Comparison of ENCODE assay signal across 11 cellular contexts in the genomic region with DNA sequence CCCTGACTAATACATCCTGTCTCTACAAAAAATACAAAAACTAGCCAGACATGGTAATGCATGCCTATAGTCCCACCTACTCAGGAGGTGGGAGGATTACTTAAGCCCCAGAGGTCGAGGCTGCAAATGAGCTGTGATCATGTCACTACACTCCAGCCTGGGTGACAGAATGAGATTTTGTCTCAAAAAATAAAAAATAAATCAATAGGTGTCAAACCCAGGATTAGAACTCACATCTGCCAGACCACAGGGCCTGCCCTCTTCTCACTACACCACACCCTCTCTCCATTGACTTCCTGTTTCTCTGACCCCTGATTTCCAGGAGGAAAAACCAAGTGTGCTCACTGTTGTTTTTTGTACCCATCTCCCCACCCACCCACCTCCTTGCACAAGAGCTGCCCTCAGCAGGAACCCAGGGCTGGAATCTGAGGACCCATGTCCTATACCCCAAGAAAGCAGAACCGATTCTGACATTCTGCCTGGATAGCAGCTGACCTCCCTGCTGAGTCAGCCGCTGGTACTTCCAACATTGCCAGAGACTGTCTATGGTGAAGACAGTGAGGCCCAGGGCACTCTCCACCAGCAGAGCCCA. TPM values are rescaled to one million over a fixed set of nuclear protein-coding genes. Genes with fewer than 3 reads are reported as not detected.
DNase-seq lines count a peak whose midpoint lies in the region; ATAC-seq and TF ChIP-seq lines count a peak whose summit lies in the region.
"Had no signal": no experiment of that assay in that cellular context is flagged by ENCODE, and none has a peak within 500 bp of the region (broad histone marks: within the 10 kb centered on the region; RNA-seq: fewer than 3 reads in every experiment).

No MANE protein-coding gene starts in this region.

- no peak overlapping the region for H4K91ac ChIP-seq in neuronal stem cell (ENCODE audit: low read depth, low read length, poor library complexity)

- H3K4me3 ChIP-seq in endodermal cell (ENCODE audit: low read length) (no peak overlapping the region), neuronal stem cell (ENCODE audit: low read length in 2 of 2) (no peak overlapping the region)
- H3K4me3 ChIP-seq: PC-9, prostate gland had no signal

- no peak overlapping the region for H3K23ac ChIP-seq in neuronal stem cell (ENCODE audit: low read depth, low read length, poor library complexity)

- peak; percentile 68 for DNase-seq in Ammon's horn (ENCODE audit: low spot score)
- DNase-seq in NCI-H226, result peak; percentile 34
- peak; percentile 66 for DNase-seq in endodermal cell
- DNase-seq in neuronal stem cell (ENCODE audit: low spot score), result no peak
- DNase-seq in activated naive CD4-positive, alpha-beta T cell treated with Interleukin-2 at 50 U/mL for 16 hours, result no peak
- DNase-seq in activated T-cell treated with anti-CD3 and anti-CD28 coated beads, Interleukin-2, amount 50 U/mL, for 4 hours, result no peak
- DNase-seq in activated T-cell treated with anti-CD3 and anti-CD28 coated beads, Interleukin-2, amount 50 U/mL, for 24 hours, result no peak
- DNase-seq: activated CD4-positive, CD25-positive, alpha-beta regulatory T cell treated with anti-CD3 and anti-CD28 coated beads, Interleukin-2, amount 50 U/mL, for 72 hours; PC-9 had no signal

- H3K36me3 Mint-ChIP-seq in endodermal cell (ENCODE audit: low read depth), result no peaks in the 10 kb centered on the region
- no peaks in the 10 kb centered on the region for H3K36me3 Mint-ChIP-seq in activated T-cell treated with anti-CD3 and anti-CD28 coated beads, Interleukin-2, amount 50 U/mL, for 4 hours (ENCODE audit: insufficient read depth)
- H3K36me3 Mint-ChIP-seq in activated T-cell treated with anti-CD3 and anti-CD28 coated beads, Interleukin-2, amount 50 U/mL, for 24 hours (ENCODE audit: low read depth), result no peaks in the 10 kb centered on the region

- H3K4me2 ChIP-seq in neuronal stem cell (ENCODE audit: insufficient read depth, low read length, poor library complexity, severe bottlenecking), result no peak overlapping the region
- H3K4me2 ChIP-seq: PC-9 had no signal

- peaks cover 15% of the 10 kb centered on the region for H3K4me1 Mint-ChIP-seq in endodermal cell
- H3K4me1 Mint-ChIP-seq in activated T-cell treated with anti-CD3 and anti-CD28 coated beads, Interleukin-2, amount 50 U/mL, for 4 hours (ENCODE audit: low read depth), result peaks cover 31% of the 10 kb centered on the region
- H3K4me1 Mint-ChIP-seq in activated T-cell treated with anti-CD3 and anti-CD28 coated beads, Interleukin-2, amount 50 U/mL, for 24 hours (ENCODE audit: low read depth), result peaks cover 4% of the 10 kb centered on the region

- no peaks in the 10 kb centered on the region for H3K79me1 ChIP-seq in neuronal stem cell (ENCODE audit: low read depth, low read length)

- no peak overlapping the region for H3K14ac ChIP-seq in neuronal stem cell (ENCODE audit: low read length)

- H2BK120ac ChIP-seq in neuronal stem cell (ENCODE audit: low read depth, low read length), result no peak overlapping the region

- no peak overlapping the region for H3K27ac Mint-ChIP-seq in endodermal cell
- no peak overlapping the region for H3K27ac Mint-ChIP-seq in activated T-cell treated with anti-CD3 and anti-CD28 coated beads, Interleukin-2, amount 50 U/mL, for 24 hours

- no peak overlapping the region for H2BK5ac ChIP-seq in neuronal stem cell (ENCODE audit: low read length)

- no peak overlapping the region for H3K4me3 Mint-ChIP-seq in endodermal cell
- H3K4me3 Mint-ChIP-seq in activated T-cell treated with anti-CD3 and anti-CD28 coated beads, Interleukin-2, amount 50 U/mL, for 4 hours, result no peak overlapping the region
- no peak overlapping the region for H3K4me3 Mint-ChIP-seq in activated T-cell treated with anti-CD3 and anti-CD28 coated beads, Interleukin-2, amount 50 U/mL, for 24 hours

- ATAC-seq in HG02588 (IDR thresholded peaks at IDR 0.05; ENCODE audit: unreplicated experiment), result no peak
- ATAC-seq in activated T-cell treated with anti-CD3 and anti-CD28 coated beads, Interleukin-2, amount 50 U/mL, for 4 hours, result no peak

- H3K36me3 ChIP-seq in endodermal cell (ENCODE audit: control insufficient read depth, insufficient read depth, low read length), result no peaks in the 10 kb centered on the region
- H3K36me3 ChIP-seq in neuronal stem cell (replicated peaks in 1 of 2; ENCODE audit: control insufficient read depth in 2 of 2, insufficient read depth in 2 of 2, low read length in 2 of 2), result no peaks in the 10 kb centered on the region
- H3K36me3 ChIP-seq: prostate gland had no signal

- no peak overlapping the region for H3K9ac ChIP-seq in endodermal cell (ENCODE audit: extremely low read depth, low read length, poor library complexity, severe bottlenecking)
- H3K9ac ChIP-seq in neuronal stem cell (ENCODE audit: low read depth, low read length, poor library complexity), result no peak overlapping the region

- H3K27me3 Mint-ChIP-seq in endodermal cell (ENCODE audit: insufficient read depth), result no peaks in the 10 kb centered on the region
- peaks cover under 1% of the 10 kb centered on the region for H3K27me3 Mint-ChIP-seq in activated T-cell treated with anti-CD3 and anti-CD28 coated beads, Interleukin-2, amount 50 U/mL, for 4 hours (ENCODE audit: low read depth)
- H3K27me3 Mint-ChIP-seq in activated T-cell treated with anti-CD3 and anti-CD28 coated beads, Interleukin-2, amount 50 U/mL, for 24 hours, result peaks cover 15% of the 10 kb centered on the region

- H3K27ac ChIP-seq in endodermal cell (ENCODE audit: low read depth, low read length) (no peak overlapping the region), neuronal stem cell (replicated peaks; ENCODE audit: low read length) (no peak overlapping the region)
- H3K27ac ChIP-seq: PC-9, prostate gland had no signal

- H3K9me3 Mint-ChIP-seq in endodermal cell, result no peaks in the 10 kb centered on the region
- no peaks in the 10 kb centered on the region for H3K9me3 Mint-ChIP-seq in activated T-cell treated with anti-CD3 and anti-CD28 coated beads, Interleukin-2, amount 50 U/mL, for 4 hours
- no peaks in the 10 kb centered on the region for H3K9me3 Mint-ChIP-seq in activated T-cell treated with anti-CD3 and anti-CD28 coated beads, Interleukin-2, amount 50 U/mL, for 24 hours

- H3K4ac ChIP-seq in neuronal stem cell (ENCODE audit: low read length), result no peak overlapping the region

- WGBS in endodermal cell (ENCODE audit: insufficient coverage in 1 of 2, insufficient read length in 1 of 2), 2 experiments, result 49 to 81% methylated on average over 3 of the region's 3 CpGs
- no CpG with 5 or more reads among the region's 3 CpGs for WGBS in neuronal stem cell (ENCODE audit: extremely low coverage in 2 of 2, insufficient read length in 2 of 2, insufficient replicate concordance in 1 of 2), 2 donors

- peak overlapping the region; percentile 16 for H3K18ac ChIP-seq in neuronal stem cell (ENCODE audit: low read length)

- TF ChIP-seq CTCF in endodermal cell (conservative IDR thresholded peaks at IDR 0.05), result no peak

- H3K9me3 ChIP-seq in endodermal cell (ENCODE audit: control insufficient read depth, low read length) (peaks cover 5% of the 10 kb centered on the region), neuronal stem cell (replicated peaks in 1 of 2; ENCODE audit: control insufficient read depth in 2 of 2, insufficient read depth in 1 of 2, low read depth in 1 of 2, low read length in 2 of 2) (no peaks in the 10 kb centered on the region)
- H3K9me3 ChIP-seq: prostate gland had no signal

- H2AK5ac ChIP-seq in neuronal stem cell (ENCODE audit: low read depth, low read length), result no peak overlapping the region

- H3K27me3 ChIP-seq in endodermal cell (ENCODE audit: control insufficient read depth, insufficient read depth, low read length, poor library complexity, severe bottlenecking) (no peaks in the 10 kb centered on the region), neuronal stem cell (ENCODE audit: control insufficient read depth in 3 of 3, insufficient read depth in 3 of 3, low read depth in 1 of 3, low read length in 3 of 3) (peaks cover 0 to 1% (median 0%) of the 10 kb centered on the region in 3 experiments)

- no peak overlapping the region for H2BK12ac ChIP-seq in neuronal stem cell (ENCODE audit: low read length)

- H2AFZ ChIP-seq in neuronal stem cell (ENCODE audit: low read length), result no peak overlapping the region
- H2AFZ ChIP-seq: PC-9 had no signal

- no peak overlapping the region for H2BK15ac ChIP-seq in neuronal stem cell (ENCODE audit: low read length)

- H4K8ac ChIP-seq in neuronal stem cell (ENCODE audit: low read depth, low read length), result no peak overlapping the region

- H3K4me1 ChIP-seq in endodermal cell (ENCODE audit: control insufficient read depth, insufficient read depth, low read length) (no peaks in the 10 kb centered on the region), neuronal stem cell (ENCODE audit: control insufficient read depth in 2 of 2, insufficient read depth in 1 of 2, low read depth in 1 of 2, low read length in 2 of 2) (no peaks in the 10 kb centered on the region)
- H3K4me1 ChIP-seq: prostate gland had no signal

RNA-seq across cellular contexts. Expression of a gene that starts 6.2 kb away (rescaled TPM):
- not detected for total RNA-seq in endodermal cell
- 0.21 TPM for polyA plus RNA-seq in endodermal cell (2013, experiment 1 of 2)
- polyA plus RNA-seq in endodermal cell (2013, experiment 2 of 2), result 0.25 TPM
- polyA plus RNA-seq in neuronal stem cell (2013, experiment 1 of 2), result 0.03 TPM
- 0.04 TPM for polyA plus RNA-seq in neuronal stem cell (2013, experiment 2 of 2)
- under 1 TPM in 2 of 3 donors, not detected in 1; 0.08 to 0.11 TPM for total RNA-seq in activated T-cell treated with anti-CD3 and anti-CD28 coated beads, Interleukin-2, amount 50 U/mL, for 4 hours
- total RNA-seq: PC-9 had no signal

Comparison
In these comparisons a context has a peak if more than half of its experiments do, and no peak if none do; other contexts are left out.
1. DNase-seq: peak in Ammon's horn (single experiment), NCI-H226 (single experiment) and endodermal cell (single experiment); none in neuronal stem cell (single experiment), activated naive CD4-positive, alpha-beta T cell treated with Interleukin-2 at 50 U/mL for 16 hours (single experiment), activated T-cell treated with anti-CD3 and anti-CD28 coated beads, Interleukin-2, amount 50 U/mL, for 4 hours (single experiment) and activated T-cell treated with anti-CD3 and anti-CD28 coated beads, Interleukin-2, amount 50 U/mL, for 24 hours (single experiment).